ENCODE assay signal across 16 cellular contexts in genomic region chr1:12555411-12556367, GRCh38.
A peak's percentile ranks its signal among the peaks of the same experiment; 100 is the strongest.
DNase-seq lines count a peak whose midpoint lies in the region; ATAC-seq, FAIRE-seq and TF ChIP-seq lines count a peak whose summit lies in the region.
"Had no signal": no experiment of that assay in that cellular context is flagged by ENCODE, and none has a peak within 500 bp of the region (broad histone marks: within the 10 kb centered on the region; RNA-seq: fewer than 3 reads in every experiment).

No MANE protein-coding gene starts in this region.

- no peak for TF ChIP-seq CTCF in K562 (IDR thresholded peaks at IDR 0.05 in 2 of 3, conservative IDR thresholded peaks at IDR 0.05 in 1 of 3; ENCODE audit: insufficient read depth in 2 of 3, low read depth in 1 of 3, low read length in 3 of 3)
- TF ChIP-seq CTCF in prostate gland (IDR thresholded peaks at IDR 0.05) = no peak

- no peak overlapping the region for H3K4me3 ChIP-seq in K562
- no peak overlapping the region for H3K4me3 ChIP-seq in right cardiac atrium (ENCODE audit: low read length)
- H3K4me3 ChIP-seq in prostate gland = no peak overlapping the region
- no peak overlapping the region for H3K4me3 ChIP-seq in urinary bladder (ENCODE audit: low read depth, low read length)

- CTCF ChIA-PET in K562 (lab: Yijun Ruan, JAX; ENCODE audit: low intra/inter-chr PET ratio) = no interaction called here
- CTCF ChIA-PET in activated naive CD4-positive, alpha-beta T cell treated with anti-CD3 and anti-CD28 coated beads for 36 hours (lab: Charles Lee) = interaction anchor here (0.6 kb wide), 1 partner anchor 67 kb away, joined by 4 read pairs; no protein-coding TSS in a partner anchor

- no peak overlapping the region for H2AFZ ChIP-seq in K562 (ENCODE audit: low read depth, low read length)

- intact Hi-C loops in K562 (cut with micrococcal nuclease) = no loop called here
- intact Hi-C loops in right cardiac atrium (cut with DNase I) = loop anchor here in 2 of 4 donors (5.0 to 10.0 kb wide), 2 partner anchors 59 to 62 kb away; partner anchors contain the start of gene DHRS3 (in 2 of the 2)
- intact Hi-C loops in prostate gland (cut with DNase I) = no loop called here
- intact Hi-C loops in activated naive CD4-positive, alpha-beta T cell treated with anti-CD3 and anti-CD28 coated beads for 36 hours (cut with micrococcal nuclease) = no loop called here

- H3K36me3 ChIP-seq in K562 (ENCODE audit: control insufficient read depth, insufficient read depth, low read length) (no peaks in the 10 kb centered on the region), prostate gland (no peaks in the 10 kb centered on the region), urinary bladder (ENCODE audit: insufficient read depth) (no peaks in the 10 kb centered on the region)

- peak overlapping the region in 1 of 2 experiments; percentile 84; a peak in 2 of 4 replicates for H3K9ac ChIP-seq in K562 (ENCODE audit: insufficient read depth in 1 of 2, low read depth in 2 of 2, low read length in 2 of 2)

- DNase-seq in K562 (ENCODE audit: extremely low read depth in 1 of 4, low spot score in 3 of 4) = no peak
- peak in 1 of 3 donors; percentile 57 for DNase-seq in right cardiac atrium
- DNase-seq in prostate gland (ENCODE audit: low spot score) = no peak
- DNase-seq in stimulated activated naive CD8-positive, alpha-beta T cell treated with anti-CD3 and anti-CD28 coated beads, Interleukin-15, Interleukin-2, amounts not matched to agents 100 U/mL and 50 U/mL, for 24 hours = no peak
- no peak for DNase-seq in activated naive CD4-positive, alpha-beta T cell treated with anti-CD3 and anti-CD28 coated beads for 36 hours
- DNase-seq in stimulated activated naive CD4-positive, alpha-beta T cell (lab: John Stamatoyannopoulos, UW) = no peak
- DNase-seq: activated CD4-positive, alpha-beta T cell treated with anti-CD3 and anti-CD28 coated beads for 36 hours; activated T-cell treated with anti-CD3 and anti-CD28 coated beads for 4 hours; CD4-positive, alpha-beta T cell; natural killer cell; NCI-H1930 had no signal

- in situ Hi-C loops in K562 (cut with MboI) = no loop called here

- H3K27me3 Mint-ChIP-seq in activated naive CD4-positive, alpha-beta T cell treated with anti-CD3 and anti-CD28 coated beads for 36 hours (ENCODE audit: low read depth) = no peaks in the 10 kb centered on the region
- H3K27me3 Mint-ChIP-seq: activated CD4-positive, alpha-beta T cell treated with anti-CD3 and anti-CD28 coated beads for 36 hours; activated naive CD8-positive, alpha-beta T cell; CD4-positive, alpha-beta T cell had no signal

- H3K36me3 Mint-ChIP-seq in activated naive CD4-positive, alpha-beta T cell treated with anti-CD3 and anti-CD28 coated beads for 36 hours (ENCODE audit: low read depth) = no peaks in the 10 kb centered on the region
- H3K36me3 Mint-ChIP-seq: activated naive CD8-positive, alpha-beta T cell; natural killer cell had no signal

- H3K27ac ChIP-seq in K562 (ENCODE audit: extremely low read depth, low read depth, low read length) (no peak overlapping the region), right cardiac atrium (ENCODE audit: low read length) (no peak overlapping the region), prostate gland (peak overlapping the region; percentile 77 to 84), urinary bladder (ENCODE audit: low read depth) (peak overlapping the region; percentile 13)

- no peak for TF ChIP-seq EP300 in K562 (IDR thresholded peaks at IDR 0.05; ENCODE audit: low read length)

- no peaks in the 10 kb centered on the region for H3K27me3 ChIP-seq in K562 (ENCODE audit: control insufficient read depth in 2 of 2, insufficient read depth in 2 of 2, low read length in 2 of 2)
- H3K27me3 ChIP-seq in right cardiac atrium (ENCODE audit: control insufficient read depth, insufficient read depth) = no peaks in the 10 kb centered on the region
- no peaks in the 10 kb centered on the region for H3K27me3 ChIP-seq in prostate gland (replicated peaks; ENCODE audit: insufficient read depth)

- H3K9me3 ChIP-seq in K562 (replicated peaks; ENCODE audit: control insufficient read depth, insufficient read depth, low read depth, low read length) (no peaks in the 10 kb centered on the region), right cardiac atrium (ENCODE audit: control insufficient read depth, low read length) (no peaks in the 10 kb centered on the region), prostate gland (no peaks in the 10 kb centered on the region)

- 79% methylated on average over 12 of the region's 13 CpGs for WGBS in K562 (ENCODE audit: insufficient coverage, low coverage, missing lambda C conversion rate)
- WGBS in right cardiac atrium = 88% methylated on average over 13 of the region's 13 CpGs
- 81% methylated on average over 13 of the region's 13 CpGs for WGBS in prostate gland
- 86% methylated on average over 13 of the region's 13 CpGs for WGBS in urinary bladder

- TF ChIP-seq RAD21 in K562 (CRISPR knock-in tag; conservative IDR thresholded peaks at IDR 0.05 in 1 of 2, IDR thresholded peaks at IDR 0.05 in 1 of 2) = no peak

- H3K4me1 ChIP-seq in K562 (replicated peaks in 1 of 2; ENCODE audit: control insufficient read depth in 2 of 2, insufficient read depth in 2 of 2, low read length in 2 of 2) = peaks cover 3 to 41% of the 10 kb centered on the region in 2 experiments; a peak in 4 of 5 replicates
- H3K4me1 ChIP-seq in right cardiac atrium (ENCODE audit: control insufficient read depth, insufficient read depth, low read length) = peaks cover 11% of the 10 kb centered on the region
- peaks cover 2% of the 10 kb centered on the region for H3K4me1 ChIP-seq in prostate gland (replicated peaks)
- H3K4me1 ChIP-seq in urinary bladder (ENCODE audit: insufficient read depth) = no peaks in the 10 kb centered on the region

- H3K9me1 ChIP-seq in K562 (ENCODE audit: control insufficient read depth, insufficient read depth, low read length) = no peaks in the 10 kb centered on the region

- H3K9me3 Mint-ChIP-seq in activated naive CD4-positive, alpha-beta T cell treated with anti-CD3 and anti-CD28 coated beads for 36 hours = no peaks in the 10 kb centered on the region
- H3K9me3 Mint-ChIP-seq: CD4-positive, alpha-beta T cell; natural killer cell; T-helper 2 cell treated with Interferon-gamma antibody and Interleukin-4, amounts not matched to agents 5 μg/mL and 100 μg/mL, for 36 hours had no signal

- no TSS peak for BruUV-seq in K562 (replicated peaks; lab: Mats Ljungman, UMichigan)

- H3K4me2 ChIP-seq in K562 (ENCODE audit: insufficient read depth, low read length) = no peak overlapping the region

- TF ChIP-seq POLR2A in K562 (conservative IDR thresholded peaks at IDR 0.05) = no peak
- TF ChIP-seq POLR2A in prostate gland (IDR thresholded peaks at IDR 0.05) = no peak

- POLR2A ChIA-PET in K562 (lab: Yijun Ruan, JAX) = interaction anchor here (1.0 to 1.4 kb wide), 4 partner anchors 14 to 79 kb away, joined by 4 to 6 read pairs (median 4); no protein-coding TSS in a partner anchor

- H3K27ac Mint-ChIP-seq in activated naive CD4-positive, alpha-beta T cell treated with anti-CD3 and anti-CD28 coated beads for 36 hours = no peak overlapping the region
- H3K27ac Mint-ChIP-seq: activated CD4-positive, alpha-beta T cell treated with anti-CD3 and anti-CD28 coated beads for 36 hours; activated naive CD8-positive, alpha-beta T cell; CD4-positive, alpha-beta T cell; natural killer cell; T-helper 2 cell treated with Interferon-gamma antibody and Interleukin-4, amounts not matched to agents 5 μg/mL and 100 μg/mL, for 36 hours had no signal

- no peak for FAIRE-seq in K562 (lab: Jason Lieb, UNC)

- no peak overlapping the region for H3K4me3 Mint-ChIP-seq in activated naive CD4-positive, alpha-beta T cell treated with anti-CD3 and anti-CD28 coated beads for 36 hours
- H3K4me3 Mint-ChIP-seq: activated CD4-positive, alpha-beta T cell treated with anti-CD3 and anti-CD28 coated beads for 36 hours; activated naive CD8-positive, alpha-beta T cell; CD4-positive, alpha-beta T cell; natural killer cell; T-helper 2 cell treated with Interferon-gamma antibody and Interleukin-4, amounts not matched to agents 5 μg/mL and 100 μg/mL, for 36 hours had no signal

- H3K4me1 Mint-ChIP-seq in activated naive CD4-positive, alpha-beta T cell treated with anti-CD3 and anti-CD28 coated beads for 36 hours (ENCODE audit: low read depth) = peaks cover 5% of the 10 kb centered on the region
- H3K4me1 Mint-ChIP-seq: activated CD4-positive, alpha-beta T cell treated with anti-CD3 and anti-CD28 coated beads for 36 hours had no signal

- no peaks in the 10 kb centered on the region for H4K20me1 ChIP-seq in K562 (replicated peaks; ENCODE audit: control insufficient read depth, insufficient read depth, low read length)

- no peaks in the 10 kb centered on the region for H3K79me2 ChIP-seq in K562 (ENCODE audit: control insufficient read depth, insufficient read depth, low read length)

- ATAC-seq in K562 (no peak), right cardiac atrium (peak; percentile 26 to 28), HG02763 (IDR thresholded peaks at IDR 0.05; ENCODE audit: unreplicated experiment) (no peak)
- no peak for ATAC-seq in stimulated activated naive CD8-positive, alpha-beta T cell treated with anti-CD3 and anti-CD28 coated beads, Interleukin-15, Interleukin-2, amounts not matched to agents 100 U/mL and 50 U/mL, for 24 hours
- ATAC-seq: activated CD4-positive, alpha-beta T cell treated with anti-CD3 and anti-CD28 coated beads for 36 hours; left colon; natural killer cell had no signal

TF ChIP-seq in K562, 482 proteins besides CTCF, POLR2A, EP300 and RAD21 (continues in another document):
- no peak for TF ChIP-seq TBL1XR1 (IDR thresholded peaks at IDR 0.05; ENCODE audit: low read length in 2 of 2)
- TF ChIP-seq CEBPG (CRISPR knock-in tag; IDR thresholded peaks at IDR 0.05) = no peak
- peak; percentile 53 to 80 for TF ChIP-seq CEBPG (tag; conservative IDR thresholded peaks at IDR 0.05 in 1 of 2, IDR thresholded peaks at IDR 0.05 in 1 of 2)
- TF ChIP-seq CHD2 (IDR thresholded peaks at IDR 0.05; ENCODE audit: low read depth, low read length) = no peak
- TF ChIP-seq RFX7 (CRISPR knock-in tag; IDR thresholded peaks at IDR 0.05) = no peak
- TF ChIP-seq NFIC (IDR thresholded peaks at IDR 0.05) = no peak
- peak; percentile 92 for TF ChIP-seq ESRRA (IDR thresholded peaks at IDR 0.05; ENCODE audit: borderline replicate concordance, low read depth)
- peak; percentile 61 for TF ChIP-seq RBM25 (IDR thresholded peaks at IDR 0.05; ENCODE audit: low read depth, low read length, severe bottlenecking)
- TF ChIP-seq ADNP (tag; IDR thresholded peaks at IDR 0.05) = peak; percentile 78
- TF ChIP-seq HDAC2 (IDR thresholded peaks at IDR 0.05) = 0 out of 2 replicates have a peak, but pooled peaks have one; percentile 45
- TF ChIP-seq BCOR (IDR thresholded peaks at IDR 0.05) = peak; percentile 83
- TF ChIP-seq SMC3 (conservative IDR thresholded peaks at IDR 0.05; ENCODE audit: insufficient read depth, low read depth, low read length) = no peak
- no peak for TF ChIP-seq POLR2G (IDR thresholded peaks at IDR 0.05; ENCODE audit: low read depth, low read length)
- TF ChIP-seq ESRRB (CRISPR knock-in tag; IDR thresholded peaks at IDR 0.05; ENCODE audit: borderline replicate concordance) = no peak
- no peak for TF ChIP-seq FOSL1 (tag; conservative IDR thresholded peaks at IDR 0.05)
- no peak for TF ChIP-seq CBX2 (IDR thresholded peaks at IDR 0.05; ENCODE audit: insufficient read depth, low read length, poor library complexity, severe bottlenecking)

Comparison
In these comparisons a context has a peak if more than half of its experiments do, and no peak if none do; other contexts are left out.
1. ATAC-seq: peak in right cardiac atrium (2 of 2); none in K562 (single experiment), stimulated activated naive CD8-positive, alpha-beta T cell treated with anti-CD3 and anti-CD28 coated beads, Interleukin-15, Interleukin-2, amounts not matched to agents 100 U/mL and 50 U/mL, for 24 hours (single experiment) and HG02763 (single experiment).
2. H3K27ac ChIP-seq: peak in prostate gland (2 of 2) and urinary bladder (single experiment); none in K562 (single experiment) and right cardiac atrium (single experiment).